ENCODE assay signal across 24 cellular contexts in the genomic region with DNA sequence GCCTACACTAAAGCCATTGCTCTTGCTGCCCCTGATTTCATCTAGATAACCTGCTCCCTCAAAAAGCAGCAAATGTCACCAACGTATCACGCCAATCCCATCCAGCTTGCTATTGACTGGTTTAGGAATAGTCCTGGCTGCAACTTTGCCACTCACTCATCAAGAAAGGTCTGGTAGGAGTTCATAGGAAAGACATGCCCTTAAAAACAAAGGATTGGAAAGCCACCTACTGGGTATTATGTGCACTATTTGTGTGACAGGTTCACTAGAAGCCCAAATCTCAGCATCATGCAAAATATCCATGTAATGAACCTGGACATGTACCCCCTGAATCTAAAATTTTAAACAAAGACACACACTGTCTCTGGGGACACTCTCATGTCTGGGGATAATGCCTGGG.
"Had no signal": no experiment of that assay in that cellular context is flagged by ENCODE, and none has a peak within 500 bp of the region (broad histone marks: within the 10 kb centered on the region; RNA-seq: fewer than 3 reads in every experiment).

No MANE protein-coding gene starts in this region.

- H3K27me3 ChIP-seq: adrenal gland, breast epithelium, gastrocnemius medialis, left lung, tibial artery, uterus had no signal

- H3K36me3 ChIP-seq: adrenal gland, breast epithelium, gastrocnemius medialis, left lung, tibial artery, uterus had no signal

- H3K9me3 ChIP-seq: adrenal gland, breast epithelium, gastrocnemius medialis, left lung, tibial artery, uterus had no signal

- ATAC-seq: activated naive CD4-positive, alpha-beta T cell treated with anti-CD3 and anti-CD28 coated beads, Interleukin-2, amount 50 U/mL, for 72 hours; gastrocnemius medialis; left lung; stimulated activated naive CD8-positive, alpha-beta T cell treated with anti-CD3 and anti-CD28 coated beads, Interleukin-15, Interleukin-2, amounts not matched to agents 100 U/mL and 50 U/mL, for 24 hours had no signal

- H3K27ac ChIP-seq: adrenal gland, breast epithelium, coronary artery, gastrocnemius medialis, left lung, tibial artery had no signal

- H3K4me3 ChIP-seq: adrenal gland, breast epithelium, coronary artery, gastrocnemius medialis, left lung, tibial artery, uterus had no signal

- DNase-seq: activated B cell treated with CpG ODN at 0.5 μM for 24 hours; activated CD4-positive, alpha-beta memory T cell treated with anti-CD3 and anti-CD28 coated beads for 36 hours; activated CD4-positive, alpha-beta T cell treated with anti-CD3 and anti-CD28 coated beads for 4 hours; activated gamma-delta T cell treated with Interleukin-2 at 50 U/mL for 16 hours; activated T-cell treated with anti-CD3 and anti-CD28 coated beads for 4 hours; adrenal gland; gastrocnemius medialis; head of caudate nucleus; left lung; nephron progenitor cell; occipital lobe; retina; stimulated activated CD4-positive, alpha-beta T cell treated with anti-CD3 and anti-CD28 coated beads, Interleukin-12 subunit alpha, Interleukin-12 subunit beta, amount 100 ng/mL, for 4 hours; stimulated activated CD4-positive, alpha-beta T cell treated with anti-CD3 and anti-CD28 coated beads, Interleukin-1b, Interleukin-23, amount 100 ng/mL, for 48 hours; stimulated activated naive CD8-positive, alpha-beta T cell treated with anti-CD3 and anti-CD28 coated beads, Interleukin-15, Interleukin-2, amounts not matched to agents 100 U/mL and 50 U/mL, for 24 hours; substantia nigra; tibial artery; uterus had no signal

- H3K4me1 ChIP-seq: adrenal gland, breast epithelium, gastrocnemius medialis, left lung had no signal

- FAIRE-seq: astrocyte, endometrium, keratinocyte had no signal
